In genomic region chr3:11014752-11015151, GRCh38 we compare ENCODE assay signal across 29 cellular contexts. TPM values are rescaled to one million over a fixed set of nuclear protein-coding genes. Genes with fewer than 3 reads are reported as not detected.
"Had no signal": no experiment of that assay in that cellular context is flagged by ENCODE, and none has a peak within 500 bp of the region (broad histone marks: within the 10 kb centered on the region; RNA-seq: fewer than 3 reads in every experiment).

No MANE protein-coding gene starts in this region.

- H3K9me3 Mint-ChIP-seq: nephron; neural crest cell; stimulated activated memory B cell treated with anti-CD40 and anti-IgM and Interleukin-4, amounts not matched to agents 10 μg/mL and 1 μg/mL and 100 μg/mL, for 72 hours; type B pancreatic cell had no signal

- H3K27ac Mint-ChIP-seq: naive thymus-derived CD8-positive, alpha-beta T cell; nephron; progenitor cell of endocrine pancreas; stimulated activated memory B cell treated with anti-CD40 and anti-IgM and Interleukin-4, amounts not matched to agents 10 μg/mL and 1 μg/mL and 100 μg/mL, for 72 hours; type B pancreatic cell had no signal

- H3K36me3 ChIP-seq: lower lobe of right lung, neutrophil, right atrium auricular region, stomach, suprapubic skin, tibial nerve, uterus had no signal

- H3K27ac ChIP-seq: lower lobe of right lung, neutrophil, parathyroid adenoma, right atrium auricular region, right lobe of liver, stomach, suprapubic skin, tibial nerve, uterus had no signal

- H3K4me1 Mint-ChIP-seq: naive thymus-derived CD8-positive, alpha-beta T cell; nephron; stimulated activated memory B cell treated with anti-CD40 and anti-IgM and Interleukin-4, amounts not matched to agents 10 μg/mL and 1 μg/mL and 100 μg/mL, for 72 hours had no signal

- H3K9me3 ChIP-seq: lower lobe of right lung, neutrophil, right atrium auricular region, right lobe of liver, stomach, suprapubic skin, tibial nerve, uterus had no signal

- H3K27me3 ChIP-seq: right atrium auricular region, right lobe of liver, tibial nerve, uterus had no signal

- H3K4me1 ChIP-seq: lower lobe of right lung, right atrium auricular region, stomach, uterus had no signal

- H3K4me3 Mint-ChIP-seq: naive thymus-derived CD8-positive, alpha-beta T cell; nephron; neural crest cell; stimulated activated memory B cell treated with anti-CD40 and anti-IgM and Interleukin-4, amounts not matched to agents 10 μg/mL and 1 μg/mL and 100 μg/mL, for 72 hours; type B pancreatic cell had no signal

- H3K36me3 Mint-ChIP-seq: naive thymus-derived CD8-positive, alpha-beta T cell; stimulated activated memory B cell treated with anti-CD40 and anti-IgM and Interleukin-4, amounts not matched to agents 10 μg/mL and 1 μg/mL and 100 μg/mL, for 72 hours; type B pancreatic cell had no signal

- DNase-seq: hippocampal formation; kidney glomerular epithelial cell; left cardiac atrium; left ventricle myocardium superior; lower lobe of right lung; mammary epithelial cell; mesenchymal stem cell; naive thymus-derived CD8-positive, alpha-beta T cell; occipital lobe; right lobe of liver; stimulated activated CD4-positive, alpha-beta T cell treated with anti-CD3 and anti-CD28 coated beads, Interleukin-1b, Interleukin-23, amount 100 ng/mL, for 48 hours; stimulated activated CD4-positive, alpha-beta T cell treated with anti-CD3 and anti-CD28 coated beads, Interleukin-2, amount 100 ng/mL, for 48 hours; stimulated activated CD4-positive, alpha-beta T cell treated with anti-CD3 and anti-CD28 coated beads, Interleukin-4, amount 100 ng/mL, for 4 hours; stimulated activated CD8-positive, alpha-beta memory T cell treated with anti-CD3 and anti-CD28 coated beads, Interleukin-4, amount 100 ng/mL, for 48 hours; stimulated activated naive CD4-positive, alpha-beta T cell treated with Interleukin-2 at 50 U/mL for 16 hours; stomach; uterus had no signal

- H3K4me3 ChIP-seq: lower lobe of right lung, right atrium auricular region, right lobe of liver, smooth muscle cell, stomach, suprapubic skin, tibial nerve, uterus had no signal

RNA-seq across cellular contexts. Expression of gene SLC6A1, which starts 22.2 kb away (rescaled TPM):
- total RNA-seq: naive thymus-derived CD8-positive, alpha-beta T cell; progenitor cell of endocrine pancreas; renal cortical epithelial cell had no signal
